1 cellular context compared by ENCODE assay signal in the genomic region with DNA sequence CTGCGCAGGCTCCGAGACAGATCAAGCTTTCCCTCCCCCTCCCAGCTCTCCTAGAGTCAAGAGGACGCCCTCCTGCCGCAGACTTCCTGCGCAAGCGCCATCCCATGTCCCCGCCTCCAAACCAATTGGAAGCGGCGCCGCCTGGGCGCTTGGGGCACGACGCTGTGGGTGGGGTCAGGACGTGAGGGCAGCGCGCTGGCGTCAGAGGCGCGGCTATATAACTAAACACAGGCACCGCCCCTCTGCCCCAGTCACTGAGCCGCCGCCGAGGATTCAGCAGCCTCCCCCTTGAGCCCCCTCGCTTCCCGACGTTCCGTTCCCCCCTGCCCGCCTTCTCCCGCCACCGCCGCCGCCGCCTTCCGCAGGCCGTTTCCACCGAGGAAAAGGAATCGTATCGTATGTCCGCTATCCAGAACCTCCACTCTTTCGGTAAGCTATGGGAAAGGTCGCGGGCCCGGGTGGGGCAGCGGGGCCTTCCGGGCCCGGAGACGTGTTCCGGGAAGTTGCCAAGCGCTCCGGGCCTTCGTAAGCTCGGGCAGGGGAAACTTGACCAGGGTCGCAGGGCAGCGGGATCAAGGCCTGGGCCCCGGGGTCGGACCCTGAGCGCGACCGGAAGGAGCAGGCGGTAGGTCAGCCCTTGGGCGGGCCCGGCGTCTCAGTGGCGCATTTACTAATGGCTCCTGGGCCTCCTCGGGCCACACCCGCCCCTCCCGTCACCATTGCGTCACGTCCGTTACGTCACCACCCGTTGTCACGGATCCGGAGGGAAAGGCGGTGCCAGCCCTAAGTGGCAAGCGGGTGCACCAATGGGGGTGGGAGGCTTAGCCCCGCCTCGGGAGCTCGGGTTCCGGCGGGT.
TF ChIP-seq lines count a peak whose summit lies in the region.

A gene (plus strand): TSS at position 245 of the 856 bp plus-strand sequence. CDS start 154 bp downstream, at position 399.

TF ChIP-seq in K562, 482 proteins besides CTCF, POLR2A, EP300 and RAD21 (continued from another document and continues in another):
- TF ChIP-seq, protein P1, sequence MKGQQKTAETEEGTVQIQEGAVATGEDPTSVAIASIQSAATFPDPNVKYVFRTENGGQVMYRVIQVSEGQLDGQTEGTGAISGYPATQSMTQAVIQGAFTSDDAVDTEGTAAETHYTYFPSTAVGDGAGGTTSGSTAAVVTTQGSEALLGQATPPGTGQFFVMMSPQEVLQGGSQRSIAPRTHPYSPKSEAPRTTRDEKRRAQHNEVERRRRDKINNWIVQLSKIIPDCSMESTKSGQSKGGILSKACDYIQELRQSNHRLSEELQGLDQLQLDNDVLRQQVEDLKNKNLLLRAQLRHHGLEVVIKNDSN (CRISPR knock-in tag; IDR thresholded peaks at IDR 0.05), result no peak
- TF ChIP-seq KDM5B (IDR thresholded peaks at IDR 0.05; ENCODE audit: insufficient replicate concordance, low read depth, low read length), result peak; percentile 98
- TF ChIP-seq, protein P2, sequence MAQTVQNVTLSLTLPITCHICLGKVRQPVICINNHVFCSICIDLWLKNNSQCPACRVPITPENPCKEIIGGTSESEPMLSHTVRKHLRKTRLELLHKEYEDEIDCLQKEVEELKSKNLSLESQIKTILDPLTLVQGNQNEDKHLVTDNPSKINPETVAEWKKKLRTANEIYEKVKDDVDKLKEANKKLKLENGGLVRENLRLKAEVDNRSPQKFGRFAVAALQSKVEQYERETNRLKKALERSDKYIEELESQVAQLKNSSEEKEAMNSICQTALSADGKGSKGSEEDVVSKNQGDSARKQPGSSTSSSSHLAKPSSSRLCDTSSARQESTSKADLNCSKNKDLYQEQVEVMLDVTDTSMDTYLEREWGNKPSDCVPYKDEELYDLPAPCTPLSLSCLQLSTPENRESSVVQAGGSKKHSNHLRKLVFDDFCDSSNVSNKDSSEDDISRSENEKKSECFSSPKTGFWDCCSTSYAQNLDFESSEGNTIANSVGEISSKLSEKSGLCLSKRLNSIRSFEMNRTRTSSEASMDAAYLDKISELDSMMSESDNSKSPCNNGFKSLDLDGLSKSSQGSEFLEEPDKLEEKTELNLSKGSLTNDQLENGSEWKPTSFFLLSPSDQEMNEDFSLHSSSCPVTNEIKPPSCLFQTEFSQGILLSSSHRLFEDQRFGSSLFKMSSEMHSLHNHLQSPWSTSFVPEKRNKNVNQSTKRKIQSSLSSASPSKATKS (CRISPR knock-in tag; IDR thresholded peaks at IDR 0.05), result peak; percentile 15; the same call in 1 of the 2 replicates
- peak; percentile 24; the same call in 1 of the 2 replicates for TF ChIP-seq ZNF354B (CRISPR knock-in tag; IDR thresholded peaks at IDR 0.05)
- 0 out of 2 replicates have a peak, but pooled peaks have one; percentile 13 for TF ChIP-seq ZNF134 (CRISPR knock-in tag; conservative IDR thresholded peaks at IDR 0.05)
- peak; percentile 99 for TF ChIP-seq ZFX (CRISPR knock-in tag; IDR thresholded peaks at IDR 0.05)
- peak; percentile 98 for TF ChIP-seq POLR2H (tag; IDR thresholded peaks at IDR 0.05; ENCODE audit: low read depth)
- TF ChIP-seq ZSCAN32 (CRISPR knock-in tag; IDR thresholded peaks at IDR 0.05), result peak; percentile 95; the same call in 1 of the 2 replicates
- TF ChIP-seq NCOA2 (IDR thresholded peaks at IDR 0.05; ENCODE audit: partially characterized antibody in 2 of 2), result no peak
- TF ChIP-seq ZFP1 (CRISPR knock-in tag; IDR thresholded peaks at IDR 0.05), result no peak
- TF ChIP-seq, protein P3, sequence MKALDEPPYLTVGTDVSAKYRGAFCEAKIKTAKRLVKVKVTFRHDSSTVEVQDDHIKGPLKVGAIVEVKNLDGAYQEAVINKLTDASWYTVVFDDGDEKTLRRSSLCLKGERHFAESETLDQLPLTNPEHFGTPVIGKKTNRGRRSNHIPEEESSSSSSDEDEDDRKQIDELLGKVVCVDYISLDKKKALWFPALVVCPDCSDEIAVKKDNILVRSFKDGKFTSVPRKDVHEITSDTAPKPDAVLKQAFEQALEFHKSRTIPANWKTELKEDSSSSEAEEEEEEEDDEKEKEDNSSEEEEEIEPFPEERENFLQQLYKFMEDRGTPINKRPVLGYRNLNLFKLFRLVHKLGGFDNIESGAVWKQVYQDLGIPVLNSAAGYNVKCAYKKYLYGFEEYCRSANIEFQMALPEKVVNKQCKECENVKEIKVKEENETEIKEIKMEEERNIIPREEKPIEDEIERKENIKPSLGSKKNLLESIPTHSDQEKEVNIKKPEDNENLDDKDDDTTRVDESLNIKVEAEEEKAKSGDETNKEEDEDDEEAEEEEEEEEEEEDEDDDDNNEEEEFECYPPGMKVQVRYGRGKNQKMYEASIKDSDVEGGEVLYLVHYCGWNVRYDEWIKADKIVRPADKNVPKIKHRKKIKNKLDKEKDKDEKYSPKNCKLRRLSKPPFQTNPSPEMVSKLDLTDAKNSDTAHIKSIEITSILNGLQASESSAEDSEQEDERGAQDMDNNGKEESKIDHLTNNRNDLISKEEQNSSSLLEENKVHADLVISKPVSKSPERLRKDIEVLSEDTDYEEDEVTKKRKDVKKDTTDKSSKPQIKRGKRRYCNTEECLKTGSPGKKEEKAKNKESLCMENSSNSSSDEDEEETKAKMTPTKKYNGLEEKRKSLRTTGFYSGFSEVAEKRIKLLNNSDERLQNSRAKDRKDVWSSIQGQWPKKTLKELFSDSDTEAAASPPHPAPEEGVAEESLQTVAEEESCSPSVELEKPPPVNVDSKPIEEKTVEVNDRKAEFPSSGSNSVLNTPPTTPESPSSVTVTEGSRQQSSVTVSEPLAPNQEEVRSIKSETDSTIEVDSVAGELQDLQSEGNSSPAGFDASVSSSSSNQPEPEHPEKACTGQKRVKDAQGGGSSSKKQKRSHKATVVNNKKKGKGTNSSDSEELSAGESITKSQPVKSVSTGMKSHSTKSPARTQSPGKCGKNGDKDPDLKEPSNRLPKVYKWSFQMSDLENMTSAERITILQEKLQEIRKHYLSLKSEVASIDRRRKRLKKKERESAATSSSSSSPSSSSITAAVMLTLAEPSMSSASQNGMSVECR (CRISPR knock-in tag; IDR thresholded peaks at IDR 0.05), result peak; percentile 89
- TF ChIP-seq RFX5 (IDR thresholded peaks at IDR 0.05; ENCODE audit: low read depth, low read length), result 0 out of 2 replicates have a peak, but pooled peaks have one; percentile 46
- TF ChIP-seq, protein P4, sequence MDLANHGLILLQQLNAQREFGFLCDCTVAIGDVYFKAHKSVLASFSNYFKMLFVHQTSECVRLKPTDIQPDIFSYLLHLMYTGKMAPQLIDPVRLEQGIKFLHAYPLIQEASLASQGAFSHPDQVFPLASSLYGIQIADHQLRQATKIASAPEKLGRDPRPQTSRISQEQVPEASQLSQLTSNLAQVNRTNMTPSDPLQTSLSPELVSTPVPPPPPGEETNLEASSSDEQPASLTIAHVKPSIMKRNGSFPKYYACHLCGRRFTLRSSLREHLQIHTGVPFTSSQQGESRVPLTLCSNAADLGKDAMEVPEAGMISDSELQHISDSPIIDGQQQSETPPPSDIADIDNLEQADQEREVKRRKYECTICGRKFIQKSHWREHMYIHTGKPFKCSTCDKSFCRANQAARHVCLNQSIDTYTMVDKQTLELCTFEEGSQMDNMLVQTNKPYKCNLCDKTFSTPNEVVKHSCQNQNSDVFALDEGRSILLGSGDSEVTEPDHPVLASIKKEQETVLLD (IDR thresholded peaks at IDR 0.05), result peak; percentile 98
- TF ChIP-seq PHB (CRISPR knock-in tag; IDR thresholded peaks at IDR 0.05), result peak; percentile 98
- TF ChIP-seq FOXJ3 (CRISPR knock-in tag; IDR thresholded peaks at IDR 0.05), result no peak
- TF ChIP-seq PHF21A (IDR thresholded peaks at IDR 0.05; ENCODE audit: borderline replicate concordance, low read depth), result peak; percentile 81; the same call in 1 of the 2 replicates
- TF ChIP-seq RBM39 (optimal IDR thresholded peaks at IDR 0.05; ENCODE audit: low read depth, low read length), result no peak
- TF ChIP-seq ZNF586 (CRISPR knock-in tag; conservative IDR thresholded peaks at IDR 0.05), result peak; percentile 14; the same call in 1 of the 2 replicates
- TF ChIP-seq CXXC5 (CRISPR knock-in tag; IDR thresholded peaks at IDR 0.05), result peak; percentile 72
- TF ChIP-seq, protein P5, sequence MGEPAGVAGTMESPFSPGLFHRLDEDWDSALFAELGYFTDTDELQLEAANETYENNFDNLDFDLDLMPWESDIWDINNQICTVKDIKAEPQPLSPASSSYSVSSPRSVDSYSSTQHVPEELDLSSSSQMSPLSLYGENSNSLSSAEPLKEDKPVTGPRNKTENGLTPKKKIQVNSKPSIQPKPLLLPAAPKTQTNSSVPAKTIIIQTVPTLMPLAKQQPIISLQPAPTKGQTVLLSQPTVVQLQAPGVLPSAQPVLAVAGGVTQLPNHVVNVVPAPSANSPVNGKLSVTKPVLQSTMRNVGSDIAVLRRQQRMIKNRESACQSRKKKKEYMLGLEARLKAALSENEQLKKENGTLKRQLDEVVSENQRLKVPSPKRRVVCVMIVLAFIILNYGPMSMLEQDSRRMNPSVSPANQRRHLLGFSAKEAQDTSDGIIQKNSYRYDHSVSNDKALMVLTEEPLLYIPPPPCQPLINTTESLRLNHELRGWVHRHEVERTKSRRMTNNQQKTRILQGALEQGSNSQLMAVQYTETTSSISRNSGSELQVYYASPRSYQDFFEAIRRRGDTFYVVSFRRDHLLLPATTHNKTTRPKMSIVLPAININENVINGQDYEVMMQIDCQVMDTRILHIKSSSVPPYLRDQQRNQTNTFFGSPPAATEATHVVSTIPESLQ (CRISPR knock-in tag; IDR thresholded peaks at IDR 0.05), result peak; percentile 84
- no peak for TF ChIP-seq BMI1 (IDR thresholded peaks at IDR 0.05; ENCODE audit: low read length)
- TF ChIP-seq MYNN (IDR thresholded peaks at IDR 0.05), result peak; percentile 93; the same call in 1 of the 2 replicates
- TF ChIP-seq MYNN (CRISPR knock-in tag; IDR thresholded peaks at IDR 0.05), result no peak
- TF ChIP-seq ZBTB7A (IDR thresholded peaks at IDR 0.05; ENCODE audit: borderline replicate concordance, control insufficient read depth, low read depth, low read length), result peak; percentile 88; the same call in 1 of the 2 replicates
- TF ChIP-seq ZNF282 (CRISPR knock-in tag; IDR thresholded peaks at IDR 0.05), result no peak
- TF ChIP-seq, protein P6, sequence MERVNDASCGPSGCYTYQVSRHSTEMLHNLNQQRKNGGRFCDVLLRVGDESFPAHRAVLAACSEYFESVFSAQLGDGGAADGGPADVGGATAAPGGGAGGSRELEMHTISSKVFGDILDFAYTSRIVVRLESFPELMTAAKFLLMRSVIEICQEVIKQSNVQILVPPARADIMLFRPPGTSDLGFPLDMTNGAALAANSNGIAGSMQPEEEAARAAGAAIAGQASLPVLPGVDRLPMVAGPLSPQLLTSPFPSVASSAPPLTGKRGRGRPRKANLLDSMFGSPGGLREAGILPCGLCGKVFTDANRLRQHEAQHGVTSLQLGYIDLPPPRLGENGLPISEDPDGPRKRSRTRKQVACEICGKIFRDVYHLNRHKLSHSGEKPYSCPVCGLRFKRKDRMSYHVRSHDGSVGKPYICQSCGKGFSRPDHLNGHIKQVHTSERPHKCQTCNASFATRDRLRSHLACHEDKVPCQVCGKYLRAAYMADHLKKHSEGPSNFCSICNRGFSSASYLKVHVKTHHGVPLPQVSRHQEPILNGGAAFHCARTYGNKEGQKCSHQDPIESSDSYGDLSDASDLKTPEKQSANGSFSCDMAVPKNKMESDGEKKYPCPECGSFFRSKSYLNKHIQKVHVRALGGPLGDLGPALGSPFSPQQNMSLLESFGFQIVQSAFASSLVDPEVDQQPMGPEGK (CRISPR knock-in tag; IDR thresholded peaks at IDR 0.05; ENCODE audit: borderline replicate concordance), result peak; percentile 75; the same call in 1 of the 2 replicates
- TF ChIP-seq, protein P7, sequence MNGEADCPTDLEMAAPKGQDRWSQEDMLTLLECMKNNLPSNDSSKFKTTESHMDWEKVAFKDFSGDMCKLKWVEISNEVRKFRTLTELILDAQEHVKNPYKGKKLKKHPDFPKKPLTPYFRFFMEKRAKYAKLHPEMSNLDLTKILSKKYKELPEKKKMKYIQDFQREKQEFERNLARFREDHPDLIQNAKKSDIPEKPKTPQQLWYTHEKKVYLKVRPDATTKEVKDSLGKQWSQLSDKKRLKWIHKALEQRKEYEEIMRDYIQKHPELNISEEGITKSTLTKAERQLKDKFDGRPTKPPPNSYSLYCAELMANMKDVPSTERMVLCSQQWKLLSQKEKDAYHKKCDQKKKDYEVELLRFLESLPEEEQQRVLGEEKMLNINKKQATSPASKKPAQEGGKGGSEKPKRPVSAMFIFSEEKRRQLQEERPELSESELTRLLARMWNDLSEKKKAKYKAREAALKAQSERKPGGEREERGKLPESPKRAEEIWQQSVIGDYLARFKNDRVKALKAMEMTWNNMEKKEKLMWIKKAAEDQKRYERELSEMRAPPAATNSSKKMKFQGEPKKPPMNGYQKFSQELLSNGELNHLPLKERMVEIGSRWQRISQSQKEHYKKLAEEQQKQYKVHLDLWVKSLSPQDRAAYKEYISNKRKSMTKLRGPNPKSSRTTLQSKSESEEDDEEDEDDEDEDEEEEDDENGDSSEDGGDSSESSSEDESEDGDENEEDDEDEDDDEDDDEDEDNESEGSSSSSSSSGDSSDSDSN (IDR thresholded peaks at IDR 0.05; ENCODE audit: borderline replicate concordance in 1 of 2, low read depth in 2 of 2, low read length in 2 of 2), result no peak
- no peak for TF ChIP-seq IFI16 (CRISPR knock-in tag; IDR thresholded peaks at IDR 0.05)
- TF ChIP-seq ZFP36 (IDR thresholded peaks at IDR 0.05; ENCODE audit: low read depth, low read length, partially characterized antibody), result no peak
- peak in 1 of 2 experiments; percentile 33; a peak in 1 of 4 replicates for TF ChIP-seq RCOR1 (IDR thresholded peaks at IDR 0.05; ENCODE audit: borderline replicate concordance in 1 of 2, low read depth in 2 of 2, low read length in 2 of 2)
- TF ChIP-seq, protein P8, sequence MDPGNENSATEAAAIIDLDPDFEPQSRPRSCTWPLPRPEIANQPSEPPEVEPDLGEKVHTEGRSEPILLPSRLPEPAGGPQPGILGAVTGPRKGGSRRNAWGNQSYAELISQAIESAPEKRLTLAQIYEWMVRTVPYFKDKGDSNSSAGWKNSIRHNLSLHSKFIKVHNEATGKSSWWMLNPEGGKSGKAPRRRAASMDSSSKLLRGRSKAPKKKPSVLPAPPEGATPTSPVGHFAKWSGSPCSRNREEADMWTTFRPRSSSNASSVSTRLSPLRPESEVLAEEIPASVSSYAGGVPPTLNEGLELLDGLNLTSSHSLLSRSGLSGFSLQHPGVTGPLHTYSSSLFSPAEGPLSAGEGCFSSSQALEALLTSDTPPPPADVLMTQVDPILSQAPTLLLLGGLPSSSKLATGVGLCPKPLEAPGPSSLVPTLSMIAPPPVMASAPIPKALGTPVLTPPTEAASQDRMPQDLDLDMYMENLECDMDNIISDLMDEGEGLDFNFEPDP (CRISPR knock-in tag; IDR thresholded peaks at IDR 0.05), result peak; percentile 10; the same call in 1 of the 2 replicates
- peak; percentile 66 for TF ChIP-seq RB1 (IDR thresholded peaks at IDR 0.05; ENCODE audit: low read depth)
